13 cellular contexts compared by ENCODE assay signal in genomic region chr1:88079036-88079435, GRCh38.
DNase-seq lines count a peak whose midpoint lies in the region; ATAC-seq, FAIRE-seq and TF ChIP-seq lines count a peak whose summit lies in the region.
"Had no signal": no experiment of that assay in that cellular context is flagged by ENCODE, and none has a peak within 500 bp of the region (broad histone marks: within the 10 kb centered on the region; RNA-seq: fewer than 3 reads in every experiment).

No MANE protein-coding gene starts in this region.

- RAD21 ChIA-PET in GM12878 (lab: Charles Lee; ENCODE audit: unreplicated experiment) = no interaction called here

- H3K27me3 Mint-ChIP-seq in HFFc6 (ENCODE audit: insufficient read depth) (peaks cover 1% of the 10 kb centered on the region; the same call in 1 of the 2 replicates), mesothelial cell of epicardium (ENCODE audit: low read depth) (peaks cover 4% of the 10 kb centered on the region)

- intact Hi-C loops in GM12878 (cut with micrococcal nuclease; ENCODE audit: unreplicated experiment) = no loop called here

- no peaks in the 10 kb centered on the region for H3K79me2 ChIP-seq in GM12878 (ENCODE audit: control insufficient read depth, insufficient read depth, low read length)

- no peak overlapping the region for H3K4me2 ChIP-seq in GM12878 (ENCODE audit: control insufficient read depth, insufficient read depth)

- TF ChIP-seq POLR2A in GM12878 (IDR thresholded peaks at IDR 0.05; ENCODE audit: low read depth, low read length) = no peak

- no peak overlapping the region for H2AFZ ChIP-seq in GM12878 (ENCODE audit: control insufficient read depth, low read depth, low read length)

- peak; percentile 53 for TF ChIP-seq CTCF in HFFc6 (IDR thresholded peaks at IDR 0.05)
- TF ChIP-seq CTCF in GM12878 (IDR thresholded peaks at IDR 0.05 in 2 of 3, conservative IDR thresholded peaks at IDR 0.05 in 1 of 3; ENCODE audit: control insufficient read depth in 2 of 3, extremely low read depth in 1 of 3, insufficient read depth in 1 of 3, low read depth in 3 of 3, low read length in 3 of 3) = peak in 2 of 3 experiments; percentile 17 to 18; a peak in 2 of 6 replicates
- TF ChIP-seq CTCF in mesothelial cell of epicardium (IDR thresholded peaks at IDR 0.05; ENCODE audit: unreplicated experiment) = peak; percentile 54

- no peak overlapping the region for H3K27ac Mint-ChIP-seq in HFFc6
- no peak overlapping the region for H3K27ac Mint-ChIP-seq in mesothelial cell of epicardium
- H3K27ac Mint-ChIP-seq: activated naive CD8-positive, alpha-beta T cell treated with anti-CD3 and anti-CD28 coated beads, Interleukin-2, amount 50 U/mL, for 24 hours had no signal

- H3K4me3 ChIP-seq in GM12878 = no peak overlapping the region

- H4K20me1 ChIP-seq in GM12878 (ENCODE audit: control insufficient read depth, insufficient read depth) = no peaks in the 10 kb centered on the region

- no peaks in the 10 kb centered on the region for H3K9me3 ChIP-seq in GM12878 (replicated peaks; ENCODE audit: control insufficient read depth, insufficient read depth, low read length)

- WGBS in GM12878 (ENCODE audit: insufficient coverage, insufficient replicate concordance, low lambda C conversion rate, missing lambda C conversion rate) = 5% methylated on average over 1 of the region's 1 CpG

- no peaks in the 10 kb centered on the region for H3K4me1 ChIP-seq in GM12878 (ENCODE audit: control insufficient read depth, insufficient read depth, low read length)

- POLR2A ChIA-PET in GM12878 (lab: Charles Lee) = no interaction called here

- H3K36me3 ChIP-seq in GM12878 (ENCODE audit: control insufficient read depth in 2 of 2, insufficient read depth in 2 of 2, low read length in 1 of 2) = no peaks in the 10 kb centered on the region

- CTCF ChIA-PET in GM12878 (lab: Yijun Ruan, JAX) = interaction anchor here (0.6 to 1.5 kb wide), 3 partner anchors 102 to 366 kb away, joined by 3 to 4 read pairs (median 3); no protein-coding TSS in a partner anchor

- H3K36me3 Mint-ChIP-seq in HFFc6 (ENCODE audit: low read depth) = no peaks in the 10 kb centered on the region
- no peaks in the 10 kb centered on the region for H3K36me3 Mint-ChIP-seq in mesothelial cell of epicardium

- H3K9me3 Mint-ChIP-seq in HFFc6 (no peaks in the 10 kb centered on the region), mesothelial cell of epicardium (no peaks in the 10 kb centered on the region)
- H3K9me3 Mint-ChIP-seq: activated naive CD8-positive, alpha-beta T cell treated with anti-CD3 and anti-CD28 coated beads, Interleukin-2, amount 50 U/mL, for 24 hours had no signal

- DNase-seq in D341Med (ENCODE audit: low spot score) (peak; percentile 36), HFFc6 (no peak), GM12878 (ENCODE audit: low read depth, low spot score) (no peak), mesothelial cell of epicardium (ENCODE audit: low spot score in 2 of 2, unreplicated experiment in 2 of 2) (no peak)
- DNase-seq: activated CD4-positive, alpha-beta T cell treated with anti-CD3 and anti-CD28 coated beads, Interleukin-2, amount 50 U/mL, for 4 hours; activated naive CD8-positive, alpha-beta T cell treated with anti-CD3 and anti-CD28 coated beads, Interleukin-2, amount 50 U/mL, for 24 hours; foreskin melanocyte; MV-4-11; stimulated activated CD4-positive, alpha-beta T cell treated with anti-CD3 and anti-CD28 coated beads, Interleukin-2, amount 100 ng/mL, for 48 hours had no signal

- no peaks in the 10 kb centered on the region for H3K27me3 ChIP-seq in GM12878 (replicated peaks in 1 of 2; ENCODE audit: control insufficient read depth in 2 of 2, insufficient read depth in 2 of 2, low read length in 1 of 2)

- no peak overlapping the region for H3K9ac ChIP-seq in GM12878 (ENCODE audit: control insufficient read depth, insufficient read depth, low read length)

- H3K4me1 Mint-ChIP-seq in HFFc6 (ENCODE audit: low read depth) (no peaks in the 10 kb centered on the region), mesothelial cell of epicardium (no peaks in the 10 kb centered on the region)
- H3K4me1 Mint-ChIP-seq: activated naive CD8-positive, alpha-beta T cell treated with anti-CD3 and anti-CD28 coated beads, Interleukin-2, amount 50 U/mL, for 24 hours had no signal

- no peak overlapping the region for H3K4me3 Mint-ChIP-seq in HFFc6
- H3K4me3 Mint-ChIP-seq in mesothelial cell of epicardium = no peak overlapping the region
- H3K4me3 Mint-ChIP-seq: activated naive CD8-positive, alpha-beta T cell treated with anti-CD3 and anti-CD28 coated beads, Interleukin-2, amount 50 U/mL, for 24 hours had no signal

- TF ChIP-seq RAD21 in GM12878 (IDR thresholded peaks at IDR 0.05; ENCODE audit: insufficient read depth, low read depth, low read length) = no peak

- SMC1A ChIA-PET in GM12878 (lab: Charles Lee; ENCODE audit: uncharacterized antibody, unreplicated experiment) = interaction anchor here (0.7 to 0.9 kb wide), 2 partner anchors 30 to 36 kb away, joined by 3 read pairs; no protein-coding TSS in a partner anchor

- in situ Hi-C loops in GM12878 (cut with MboI) = no loop called here

- ATAC-seq in GM12878 (no peak), GM18511 (IDR thresholded peaks at IDR 0.05; ENCODE audit: unreplicated experiment) (no peak), GM21367 (IDR thresholded peaks at IDR 0.05; ENCODE audit: unreplicated experiment) (no peak), HG02759 (IDR thresholded peaks at IDR 0.05; ENCODE audit: unreplicated experiment) (no peak), HG02571 (IDR thresholded peaks at IDR 0.05; ENCODE audit: unreplicated experiment) (no peak)
- ATAC-seq: activated naive CD8-positive, alpha-beta T cell treated with anti-CD3 and anti-CD28 coated beads, Interleukin-2, amount 50 U/mL, for 24 hours had no signal

- TF ChIP-seq EP300 in GM12878 (IDR thresholded peaks at IDR 0.05; ENCODE audit: borderline replicate concordance in 1 of 2, control insufficient read depth in 1 of 2, low read depth in 2 of 2, low read length in 2 of 2) = no peak

- BruUV-seq in GM12878 (replicated peaks; lab: Mats Ljungman, UMichigan) = no TSS peak

- FAIRE-seq in GM12878 (lab: Jason Lieb, UNC) = no peak

- H3K27ac ChIP-seq in GM12878 (ENCODE audit: control insufficient read depth, insufficient read depth) = no peak overlapping the region

TF ChIP-seq in GM12878, 131 proteins besides CTCF, POLR2A, EP300 and RAD21 (continues in another document):
- TF ChIP-seq SIX5 (IDR thresholded peaks at IDR 0.05; ENCODE audit: low read depth, low read length, severe bottlenecking) = no peak
- TF ChIP-seq MYC (IDR thresholded peaks at IDR 0.05; ENCODE audit: insufficient read depth, insufficient read length, insufficient replicate concordance, low read length, severe bottlenecking) = no peak
- TF ChIP-seq LARP7 (IDR thresholded peaks at IDR 0.05) = no peak
- TF ChIP-seq TCF12 (IDR thresholded peaks at IDR 0.05; ENCODE audit: low read depth, low read length) = no peak
- TF ChIP-seq PBX3 (IDR thresholded peaks at IDR 0.05; ENCODE audit: insufficient replicate concordance, low read depth, low read length) = no peak
- no peak for TF ChIP-seq CHD2 (IDR thresholded peaks at IDR 0.05; ENCODE audit: borderline replicate concordance, low read depth, low read length)
- TF ChIP-seq REST (IDR thresholded peaks at IDR 0.05; ENCODE audit: low read depth, low read length) = no peak
- TF ChIP-seq MAX (IDR thresholded peaks at IDR 0.05; ENCODE audit: low read depth, low read length) = no peak
